In the genomic region with DNA sequence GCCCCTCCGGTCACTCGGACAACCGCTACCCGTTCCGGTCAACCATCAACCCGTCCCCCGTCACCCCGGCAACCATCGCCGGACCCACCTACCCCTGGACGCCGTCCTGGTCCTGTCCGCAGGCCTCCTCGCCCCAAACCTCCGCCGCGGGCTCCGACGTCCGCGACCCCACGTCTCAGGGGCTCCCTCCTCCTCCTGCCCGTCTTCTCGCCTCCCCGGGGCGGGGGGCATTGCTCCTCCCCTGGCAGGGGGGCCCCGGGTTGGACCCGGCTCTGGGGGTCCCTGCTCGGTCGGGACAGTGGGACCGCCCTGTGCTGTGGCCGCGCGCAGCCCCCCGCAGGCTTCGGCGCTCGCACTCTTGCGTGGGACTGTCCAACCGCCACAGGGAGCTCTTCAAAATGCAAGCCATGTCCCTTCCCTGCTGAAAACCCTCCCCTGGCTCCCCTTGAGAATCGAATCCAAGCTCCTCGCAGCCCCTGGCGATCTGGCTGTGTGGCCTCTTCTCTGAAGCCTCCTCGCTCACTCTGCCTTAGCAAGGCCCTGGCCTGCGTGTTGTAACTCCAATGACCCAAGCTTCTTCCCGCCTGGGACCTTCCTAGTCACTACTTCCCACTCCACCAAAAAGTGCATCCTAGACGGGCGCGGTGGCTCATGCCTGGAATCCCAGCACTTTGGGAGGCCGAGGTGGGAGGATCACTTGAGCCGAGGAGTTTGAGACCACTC, we compare ENCODE assay signal across 8 cellular contexts. TPM values are rescaled to one million over a fixed set of nuclear protein-coding genes. Genes with fewer than 3 reads are reported as not detected.
DNase-seq lines count a peak whose midpoint lies in the region; ATAC-seq, FAIRE-seq and TF ChIP-seq lines count a peak whose summit lies in the region.

No MANE protein-coding gene starts in this region.

- WGBS in GM12878 (ENCODE audit: insufficient coverage, insufficient replicate concordance, low lambda C conversion rate, missing lambda C conversion rate): 32% methylated on average over 38 of the region's 51 CpGs

- no peaks in the 10 kb centered on the region for H3K9me3 ChIP-seq in GM12878 (replicated peaks; ENCODE audit: control insufficient read depth, insufficient read depth, low read length)
- H3K9me3 ChIP-seq in left lung: no peaks in the 10 kb centered on the region

- no peak for TF ChIP-seq POLR2A in GM12878 (IDR thresholded peaks at IDR 0.05; ENCODE audit: low read depth, low read length)

- H2AFZ ChIP-seq in GM12878 (ENCODE audit: control insufficient read depth, low read depth, low read length): peak overlapping the region; percentile 78

- no peak for TF ChIP-seq EP300 in GM12878 (IDR thresholded peaks at IDR 0.05; ENCODE audit: borderline replicate concordance in 1 of 2, control insufficient read depth in 1 of 2, low read depth in 2 of 2, low read length in 2 of 2)

- peaks cover 2% of the 10 kb centered on the region; the same call in 1 of the 2 replicates for H3K4me1 ChIP-seq in GM12878 (ENCODE audit: control insufficient read depth, insufficient read depth, low read length)
- H3K4me1 ChIP-seq in left lung: peaks cover 5 to 20% of the 10 kb centered on the region in 2 donors

- POLR2A ChIA-PET in GM12878 (lab: Charles Lee): no interaction called here

- H3K79me2 ChIP-seq in GM12878 (ENCODE audit: control insufficient read depth, insufficient read depth, low read length): no peaks in the 10 kb centered on the region

- no peaks in the 10 kb centered on the region for H4K20me1 ChIP-seq in GM12878 (ENCODE audit: control insufficient read depth, insufficient read depth)

- RAD21 ChIA-PET in GM12878 (lab: Charles Lee; ENCODE audit: unreplicated experiment): no interaction called here

- in situ Hi-C loops in GM12878 (cut with MboI): no loop called here

- no peak for DNase-seq in Right ventricle myocardium inferior (ENCODE audit: missing footprints)
- no peak for DNase-seq in cardiac septum (ENCODE audit: low spot score)
- DNase-seq in GM12878 (ENCODE audit: low read depth, low spot score): no peak
- no peak for DNase-seq in left lung
- no peak for DNase-seq in type B pancreatic cell (ENCODE audit: extremely low spot score, unreplicated experiment)
- DNase-seq in SW480 (ENCODE audit: low spot score): no peak
- DNase-seq in activated effector memory CD4-positive, alpha-beta T cell treated with Interleukin-2 at 50 U/mL for 16 hours: no peak
- DNase-seq in stimulated activated CD4-positive, alpha-beta T cell treated with anti-CD3 and anti-CD28 coated beads, Interleukin-15, amount 100 ng/mL, for 24 hours: no peak

- CTCF ChIA-PET in GM12878 (lab: Yijun Ruan, JAX): no interaction called here

- peak; percentile 24 for ATAC-seq in Right ventricle myocardium inferior
- no peak; the same call in 2 of the 3 replicates for ATAC-seq in GM12878
- peak; percentile 9 for ATAC-seq in left lung

- BruUV-seq in GM12878 (replicated peaks; lab: Mats Ljungman, UMichigan): no TSS peak

- H3K4me3 ChIP-seq in GM12878 (peak overlapping the region; percentile 67), left lung (peak overlapping the region; percentile 47 to 54)

- peak overlapping the region; percentile 34; the same call in 1 of the 2 replicates for H3K9ac ChIP-seq in GM12878 (ENCODE audit: control insufficient read depth, insufficient read depth, low read length)

- no peak for FAIRE-seq in GM12878 (lab: Jason Lieb, UNC)

- no peaks in the 10 kb centered on the region for H3K36me3 ChIP-seq in GM12878 (ENCODE audit: control insufficient read depth in 2 of 2, insufficient read depth in 2 of 2, low read length in 1 of 2)
- H3K36me3 ChIP-seq in left lung: no peaks in the 10 kb centered on the region

- H3K27me3 Mint-ChIP-seq in type B pancreatic cell: no peaks in the 10 kb centered on the region

- H3K27me3 ChIP-seq in GM12878 (replicated peaks in 1 of 2; ENCODE audit: control insufficient read depth in 2 of 2, insufficient read depth in 2 of 2, low read length in 1 of 2) (no peaks in the 10 kb centered on the region; a peak in 1 of 4 replicates), left lung (peaks cover 0 to 34% of the 10 kb centered on the region in 2 donors)

- H3K36me3 Mint-ChIP-seq in type B pancreatic cell: no peaks in the 10 kb centered on the region

- peak overlapping the region; percentile 98 for H3K4me2 ChIP-seq in GM12878 (ENCODE audit: control insufficient read depth, insufficient read depth)

- SMC1A ChIA-PET in GM12878 (lab: Charles Lee; ENCODE audit: uncharacterized antibody, unreplicated experiment): no interaction called here

- no peaks in the 10 kb centered on the region for H3K9me3 Mint-ChIP-seq in type B pancreatic cell

- no peak for TF ChIP-seq RAD21 in GM12878 (IDR thresholded peaks at IDR 0.05; ENCODE audit: insufficient read depth, low read depth, low read length)

- TF ChIP-seq CTCF in GM12878 (IDR thresholded peaks at IDR 0.05 in 2 of 3, conservative IDR thresholded peaks at IDR 0.05 in 1 of 3; ENCODE audit: control insufficient read depth in 2 of 3, extremely low read depth in 1 of 3, insufficient read depth in 1 of 3, low read depth in 3 of 3, low read length in 3 of 3) (no peak), left lung (IDR thresholded peaks at IDR 0.05) (no peak), type B pancreatic cell (conservative IDR thresholded peaks at IDR 0.05) (no peak)

- H3K27ac Mint-ChIP-seq in type B pancreatic cell: peak overlapping the region; percentile 90

- H3K27ac ChIP-seq in GM12878 (ENCODE audit: control insufficient read depth, insufficient read depth) (no peak overlapping the region), left lung (peak overlapping the region; percentile 20 to 64)

- peaks cover 13% of the 10 kb centered on the region for H3K4me1 Mint-ChIP-seq in type B pancreatic cell (ENCODE audit: unreplicated experiment)

- H3K4me3 Mint-ChIP-seq in type B pancreatic cell: peak overlapping the region; percentile 82

- intact Hi-C loops in Right ventricle myocardium inferior (cut with DNase I): no loop called here
- intact Hi-C loops in cardiac septum (cut with DNase I): no loop called here
- intact Hi-C loops in GM12878 (cut with micrococcal nuclease; ENCODE audit: unreplicated experiment): no loop called here
- intact Hi-C loops in left lung (cut with DNase I): no loop called here

TF ChIP-seq in GM12878, 131 proteins besides CTCF, POLR2A, EP300 and RAD21 (continues in another document):
- no peak for TF ChIP-seq ZNF622 (IDR thresholded peaks at IDR 0.05)

RNA-seq across cellular contexts. Expression of gene EPHX3, which starts 8.4 kb away (rescaled TPM):
- total RNA-seq in Right ventricle myocardium inferior: 0.14 TPM
- 0.27 TPM for total RNA-seq in cardiac septum
- total RNA-seq in GM12878 (2013; cell fraction: nucleolus; rRNA removed): not detected in 2 replicates
- total RNA-seq in GM12878 (2014; rRNA removed): not detected in 2 replicates
- not detected in 2 replicates for total RNA-seq in GM12878 (2014; rRNA removed; fragmentation: Illumina TruSeq; extraction: Trizol)
- not detected in 2 replicates for total RNA-seq in GM12878 (2021)
- not detected for polyA plus RNA-seq in GM12878 (2011; ENCODE audit: low read depth)
- polyA plus RNA-seq in GM12878 (2011; rRNA removed): 0.04 TPM in 1 of 2 replicates, not detected in the other
- polyA plus RNA-seq in GM12878 (2011; cell fraction: cytosol; rRNA removed): not detected in 2 replicates
- polyA plus RNA-seq in GM12878 (2011; cell fraction: nucleus; rRNA removed): 0.26 TPM in 1 of 2 replicates, not detected in the other
- polyA plus RNA-seq in GM12878 (2012): not detected in 2 replicates
- not detected in 2 replicates for polyA plus RNA-seq in GM12878 (2014; fragmentation: Illumina TruSeq; extraction: Trizol)
- polyA plus RNA-seq in GM12878 (2014; fragmentation: Nextera tagmentation; extraction: Ambion mirVana): not detected
- not detected in 2 replicates for polyA plus RNA-seq in GM12878 (2014; rRNA removed)
- polyA plus RNA-seq in GM12878 (2016; fragmentation: Nextera tagmentation; extraction: Ambion mirVana): not detected
- 0.21 and 0.29 TPM in 2 replicates for polyA minus RNA-seq in GM12878 (2011; rRNA and poly(A)+ RNA removed)
- polyA minus RNA-seq in GM12878 (2011; cell fraction: cytosol; rRNA and poly(A)+ RNA removed): not detected in 2 replicates
- polyA minus RNA-seq in GM12878 (2011; cell fraction: nucleus; rRNA and poly(A)+ RNA removed): 0.48 TPM in 1 of 2 replicates, not detected in the other
- total RNA-seq in left lung: 1 to 10 TPM; 1.6 to 7.6 TPM
- 5.1 and 9.4 TPM in 2 replicates for total RNA-seq in type B pancreatic cell (ENCODE audit: low replicate concordance)

RNA-seq across cellular contexts. Expression of gene NOTCH3, which starts 23.0 kb away (rescaled TPM):
- total RNA-seq in Right ventricle myocardium inferior (28.5 TPM), cardiac septum (60.0 TPM), GM12878 (2014; rRNA removed) (0.11 TPM in 1 of 2 replicates, not detected in the other), GM12878 (2014; rRNA removed; fragmentation: Illumina TruSeq; extraction: Trizol) (not detected in 2 replicates), GM12878 (2021) (0.10 and 0.37 TPM in 2 replicates), left lung (10 to 100 TPM; 73.2 to 94.1 TPM), type B pancreatic cell (ENCODE audit: low replicate concordance) (119 and 139 TPM in 2 replicates)
- not detected in 2 replicates for total RNA-seq in GM12878 (2013; cell fraction: nucleolus; rRNA removed)
- polyA plus RNA-seq in GM12878 (2011; ENCODE audit: low read depth): not detected
- polyA plus RNA-seq in GM12878 (2011; rRNA removed) (not detected in 2 replicates), GM12878 (2014; fragmentation: Illumina TruSeq; extraction: Trizol) (0.01 TPM in 1 of 2 replicates, not detected in the other), GM12878 (2014; fragmentation: Nextera tagmentation; extraction: Ambion mirVana) (not detected), GM12878 (2014; rRNA removed) (0.03 and 0.42 TPM in 2 replicates), GM12878 (2016; fragmentation: Nextera tagmentation; extraction: Ambion mirVana) (under 1 TPM in 1 of 2 experiments, not detected in 1; 0.03 TPM)
- not detected in 2 replicates for polyA plus RNA-seq in GM12878 (2011; cell fraction: cytosol; rRNA removed)
- 0.01 TPM in 1 of 2 replicates, not detected in the other for polyA plus RNA-seq in GM12878 (2011; cell fraction: nucleus; rRNA removed)
- 0.07 and 0.12 TPM in 2 replicates for polyA plus RNA-seq in GM12878 (2012)
- not detected in 2 replicates for polyA minus RNA-seq in GM12878 (2011; rRNA and poly(A)+ RNA removed)
- polyA minus RNA-seq in GM12878 (2011; cell fraction: cytosol; rRNA and poly(A)+ RNA removed): not detected in 2 replicates
- not detected in 2 replicates for polyA minus RNA-seq in GM12878 (2011; cell fraction: nucleus; rRNA and poly(A)+ RNA removed)

Comparison
In these comparisons a context has a peak if more than half of its experiments do, and no peak if none do; other contexts are left out.
1. RNA of gene NOTCH3, which starts 23.0 kb away (total RNA-seq): 119 to 139 TPM in type B pancreatic cell, 73.2 to 94.1 TPM in left lung, 60.0 TPM in cardiac septum (single experiment) and 28.5 TPM in Right ventricle myocardium inferior (single experiment); 0.10 to 0.37 TPM in GM12878; every median in the first group is over 10 times any median in the second.